Comparison of ENCODE assay signal across 8 cellular contexts in the genomic region with DNA sequence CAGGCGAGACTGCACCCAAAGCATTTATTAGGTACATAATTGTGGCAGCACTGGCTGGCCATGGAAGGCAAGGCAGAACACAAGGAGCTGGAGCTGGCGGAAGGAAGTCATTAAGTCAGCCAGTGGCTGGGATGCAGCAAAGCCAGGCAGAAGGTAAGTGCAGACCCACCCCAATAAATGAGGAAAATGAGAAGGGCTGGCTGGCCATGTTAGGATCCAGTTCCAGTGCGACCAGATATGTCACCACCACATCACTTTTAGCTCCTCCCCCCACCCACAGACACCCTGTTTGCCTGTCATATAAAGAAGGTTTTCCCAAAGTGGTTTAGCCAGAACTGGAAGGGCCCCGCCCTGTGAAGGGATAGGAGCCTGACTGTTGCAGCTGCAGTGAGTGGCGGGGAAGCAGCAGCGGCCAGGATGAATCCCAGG. TPM values are rescaled to one million over a fixed set of nuclear protein-coding genes. Genes with fewer than 3 reads are reported as not detected.
A peak's percentile ranks its signal among the peaks of the same experiment; 100 is the strongest.
DNase-seq lines count a peak whose midpoint lies in the region; ATAC-seq and TF ChIP-seq lines count a peak whose summit lies in the region.

A gene (plus strand): TSS at position 328 of the 429 bp plus-strand sequence. CDS start 7,153 bp downstream, outside the sequence.

- ATAC-seq in psoas muscle (no peak), HG02884 (IDR thresholded peaks at IDR 0.05; ENCODE audit: unreplicated experiment) (no peak), HG03135 (IDR thresholded peaks at IDR 0.05; ENCODE audit: unreplicated experiment) (no peak), GM19455 (IDR thresholded peaks at IDR 0.05; ENCODE audit: unreplicated experiment) (no peak)

- peak within 1 kb of the TSS in 1 of 2 experiments; percentile 55; a peak in 2 of 5 replicates for H3K4me3 Mint-ChIP-seq in H9

- no peak within 1 kb of the TSS for H3K4ac ChIP-seq in H9 (ENCODE audit: low read depth, low read length)

- H3K27ac Mint-ChIP-seq in H9 = peak within 1 kb of the TSS; percentile 19 to 87 (median 63); a peak in 4 of 7 replicates

- intact Hi-C loops in psoas muscle (cut with DNase I) = no loop called here

- H3K9me3 Mint-ChIP-seq in H9 = peaks cover 0 to 2% of the 10 kb centered on the region in 2 experiments; a peak in 2 of 5 replicates

- no peak within 1 kb of the TSS for H3T11ph ChIP-seq in H9 (ENCODE audit: low read length)

- TF ChIP-seq CTCF in H9 (conservative IDR thresholded peaks at IDR 0.05) (no peak), fibroblast of villous mesenchyme (IDR thresholded peaks at IDR 0.05; ENCODE audit: insufficient read depth, low read depth, low read length) (no peak), psoas muscle (IDR thresholded peaks at IDR 0.05) (no peak)

- no peak for DNase-seq in H9
- no peak for DNase-seq in SK-MEL-5 (ENCODE audit: low read depth, low spot score)
- no peak for DNase-seq in fibroblast of villous mesenchyme (ENCODE audit: low read depth)
- no peak for DNase-seq in psoas muscle
- DNase-seq in ACHN = no peak

- in situ Hi-C loops in SK-MEL-5 (cut with HindIII; ENCODE audit: low pct_unique_long_range_greater_than_20kb, low sequenced_read_pairs) = no loop called here
- in situ Hi-C loops in ACHN (cut with HindIII; ENCODE audit: low pct_ligation_motif_present, low pct_unique_long_range_greater_than_20kb, low sequenced_read_pairs) = no loop called here

- no peak within 1 kb of the TSS for H2BK15ac ChIP-seq in H9 (ENCODE audit: low read depth, low read length)

- H4K91ac ChIP-seq in H9 (ENCODE audit: insufficient read length, low read depth, low read length) = no peak within 1 kb of the TSS

- no CpG with 5 or more reads among the region's 6 CpGs for WGBS in H9 (ENCODE audit: extremely low coverage, insufficient read length, low lambda C conversion rate)
- WGBS in psoas muscle, 3 donors = 77 to 91% (median 77%) methylated on average over 6 of the region's 6 CpGs

- H2BK5ac ChIP-seq in H9 (ENCODE audit: insufficient read length, low read length) = no peak within 1 kb of the TSS

- H3K27me3 ChIP-seq in H9 (ENCODE audit: insufficient read depth, low read length) = no peaks in the 10 kb centered on the region
- H3K27me3 ChIP-seq in psoas muscle (ENCODE audit: insufficient read depth in 3 of 3, low read length in 2 of 3) = no peaks in the 10 kb centered on the region

- no peak within 1 kb of the TSS for H3K18ac ChIP-seq in H9 (ENCODE audit: insufficient read length, low read depth, low read length)

- H3K14ac ChIP-seq in H9 (ENCODE audit: insufficient read depth, low read length) = no peak within 1 kb of the TSS

- H2AFZ ChIP-seq in H9 (ENCODE audit: low read length) = no peak within 1 kb of the TSS

- H3K36me3 Mint-ChIP-seq in H9 (ENCODE audit: insufficient read depth in 1 of 3, low read depth in 3 of 3) = no peaks in the 10 kb centered on the region; a peak in 1 of 7 replicates

- H3K56ac ChIP-seq in H9 (ENCODE audit: insufficient read length, low read depth, low read length) = no peak within 1 kb of the TSS

- H3K79me2 ChIP-seq in H9 (ENCODE audit: insufficient read depth, low read length) = no peaks in the 10 kb centered on the region

- H3K27ac ChIP-seq in H9 (ENCODE audit: insufficient read length, low read depth, low read length) = no peak within 1 kb of the TSS
- H3K27ac ChIP-seq in psoas muscle = peak within 1 kb of the TSS; percentile 93

- no peak within 1 kb of the TSS for H2BK20ac ChIP-seq in H9 (ENCODE audit: low read depth, low read length, poor library complexity, severe bottlenecking)

- no peak within 1 kb of the TSS for H4K5ac ChIP-seq in H9 (ENCODE audit: insufficient read length, low read depth, low read length)

- H3K23ac ChIP-seq in H9 (ENCODE audit: insufficient read length, low read depth, low read length) = no peak within 1 kb of the TSS

- H3K9ac ChIP-seq in H9 (ENCODE audit: extremely low read depth, insufficient read length, low read length) = no peak within 1 kb of the TSS

- H3K4me2 ChIP-seq in H9 (ENCODE audit: insufficient read depth, insufficient read length, low read length) = no peak within 1 kb of the TSS

- peaks cover 44 to 50% of the 10 kb centered on the region in 2 experiments for H3K4me1 Mint-ChIP-seq in H9

- H3K4me3 ChIP-seq in fibroblast of villous mesenchyme (ENCODE audit: low read depth, low read length) (no peak within 1 kb of the TSS), psoas muscle (no peak within 1 kb of the TSS)

- peaks cover 8% of the 10 kb centered on the region for H3K23me2 ChIP-seq in H9 (ENCODE audit: insufficient read length, low read depth, low read length, poor library complexity, severe bottlenecking)

- H4K8ac ChIP-seq in H9 (replicated peaks; ENCODE audit: insufficient read length, low read depth, low read length) = no peak within 1 kb of the TSS

- H2AK5ac ChIP-seq in H9 (ENCODE audit: insufficient read length, low read length) = no peak within 1 kb of the TSS

- H3K27me3 Mint-ChIP-seq in H9 (ENCODE audit: low read depth) = no peaks in the 10 kb centered on the region

- no peaks in the 10 kb centered on the region for H3K9me3 ChIP-seq in H9 (ENCODE audit: control insufficient read depth, low read depth, low read length)
- H3K9me3 ChIP-seq in psoas muscle = no peaks in the 10 kb centered on the region

- H3K79me1 ChIP-seq in H9 (ENCODE audit: insufficient read depth, low read depth, low read length, poor library complexity, severe bottlenecking) = peaks cover 2% of the 10 kb centered on the region

- no peaks in the 10 kb centered on the region for H4K20me1 ChIP-seq in H9 (ENCODE audit: control insufficient read depth, insufficient read depth, insufficient read length)

- H3K36me3 ChIP-seq in psoas muscle (ENCODE audit: insufficient read depth in 1 of 2, low read depth in 1 of 2) = peaks cover 0 to 2% of the 10 kb centered on the region in 2 donors

- no peak within 1 kb of the TSS for H2BK120ac ChIP-seq in H9 (ENCODE audit: low read depth, low read length, poor library complexity, severe bottlenecking)

- peaks cover 6% of the 10 kb centered on the region; the same call in 1 of the 2 replicates for H3K4me1 ChIP-seq in H9 (ENCODE audit: insufficient read depth, low read length)
- peaks cover 28% of the 10 kb centered on the region for H3K4me1 ChIP-seq in psoas muscle

- no peak within 1 kb of the TSS for H2BK12ac ChIP-seq in H9 (ENCODE audit: insufficient read length, low read depth, low read length)

RNA-seq across cellular contexts. Expression of the gene that starts here (rescaled TPM):
- total RNA-seq in H9 (2021) (35.1 and 35.7 TPM in 2 replicates), fibroblast of villous mesenchyme (38.4 and 45.1 TPM in 2 replicates), psoas muscle (10 to 100 TPM; 27.2 to 67.8 (median 55.7) TPM)
- total RNA-seq in SK-MEL-5 (2014; rRNA removed; shearing (Covaris generic)) = 38.3 and 40.7 TPM in 2 replicates
- polyA plus RNA-seq in SK-MEL-5 (2015; cell fraction: cytosol; rRNA removed) = 133 and 175 TPM in 2 replicates
- polyA plus RNA-seq in SK-MEL-5 (2015; cell fraction: nucleus; rRNA removed) = 26.5 and 29.4 TPM in 2 replicates
- 10 to 100 TPM; 37.6 to 99.3 (median 40.8) TPM for polyA plus RNA-seq in psoas muscle
